ENCODE assay signal across 8 cellular contexts in genomic region chr9:34591091-34591910, GRCh38. TPM values are rescaled to one million over a fixed set of nuclear protein-coding genes. Genes with fewer than 3 reads are reported as not detected.
DNase-seq lines count a peak whose midpoint lies in the region; ATAC-seq, FAIRE-seq and TF ChIP-seq lines count a peak whose summit lies in the region.

No MANE protein-coding gene starts in this region.

- peak; percentile 97 for TF ChIP-seq CTCF in kidney (IDR thresholded peaks at IDR 0.05; ENCODE audit: borderline replicate concordance, extremely low read depth, insufficient read depth)

- H3K4me1 ChIP-seq in kidney (ENCODE audit: control insufficient read depth in 1 of 2, insufficient read depth in 1 of 2, low read depth in 1 of 2, low read length in 2 of 2): peaks cover 0 to 4% of the 10 kb centered on the region in 2 donors

- no peak overlapping the region for H3K9ac ChIP-seq in kidney (ENCODE audit: low read length in 2 of 2)

- H3K9me3 ChIP-seq in kidney (ENCODE audit: control insufficient read depth in 1 of 2, low read length in 2 of 2): no peaks in the 10 kb centered on the region

- ATAC-seq in GM21619 (IDR thresholded peaks at IDR 0.05; ENCODE audit: unreplicated experiment) (peak; percentile 73), HG03139 (IDR thresholded peaks at IDR 0.05; ENCODE audit: unreplicated experiment) (no peak)

- intact Hi-C loops in kidney (cut with DNase I): loop anchor here (5.0 to 10.0 kb wide), 2 partner anchors 44 to 176 kb away; no protein-coding TSS in a partner anchor

- H3K27ac ChIP-seq in kidney (ENCODE audit: low read depth in 2 of 2, low read length in 2 of 2): no peak overlapping the region

- no peak for FAIRE-seq in kidney (lab: Jason Lieb, UNC)

- H3K4me3 ChIP-seq in kidney (ENCODE audit: low read length in 2 of 2): peak overlapping the region in 1 of 2 donors; percentile 39

- H3K36me3 ChIP-seq in kidney (ENCODE audit: control insufficient read depth in 1 of 2, insufficient read depth in 2 of 2, low read length in 2 of 2): no peaks in the 10 kb centered on the region

- DNase-seq in CD1c-positive myeloid dendritic cell (ENCODE audit: extremely low spot score) (peak; percentile 80), NCI-H1694 (lab: John Stamatoyannopoulos, UW) (peak; percentile 19), kidney (peak; percentile 94)
- peak; percentile 89 for DNase-seq in activated CD4-positive, CD25-positive, alpha-beta regulatory T cell treated with anti-CD3 and anti-CD28 coated beads, Interleukin-2, amount 50 U/mL, for 72 hours
- peak; percentile 59 for DNase-seq in central memory CD4-positive, alpha-beta T cell
- DNase-seq in stimulated activated CD4-positive, alpha-beta T cell treated with anti-CD3 and anti-CD28 coated beads, Interleukin-12 subunit alpha, Interleukin-12 subunit beta, amount 100 ng/mL, for 48 hours (ENCODE audit: low read depth in 2 of 3, low spot score in 1 of 3): peak; percentile 48 to 86 (median 75)

RNA-seq across cellular contexts. Expression of gene CNTFR, which starts 1.8 kb away (rescaled TPM):
- total RNA-seq in kidney: 3.7 TPM
- 1.7 TPM for polyA plus RNA-seq in kidney (ENCODE audit: insufficient read depth, low read depth, low replicate concordance)

RNA-seq across cellular contexts. Expression of gene RPP25L, which starts 20.6 kb away (rescaled TPM):
- 21.9 TPM for total RNA-seq in kidney
- 73.8 TPM for polyA plus RNA-seq in kidney (ENCODE audit: insufficient read depth, low read depth, low replicate concordance)

RNA-seq across cellular contexts. Expression of gene DCTN3, which starts 29.0 kb away (rescaled TPM):
- total RNA-seq in kidney: 92.0 TPM
- 175 TPM for polyA plus RNA-seq in kidney (ENCODE audit: insufficient read depth, low read depth, low replicate concordance)

RNA-seq across cellular contexts. Expression of gene ARID3C, which starts 37.6 kb away (rescaled TPM):
- not detected for total RNA-seq in kidney
- not detected for polyA plus RNA-seq in kidney (ENCODE audit: insufficient read depth, low read depth, low replicate concordance)

RNA-seq across cellular contexts. Expression of gene SIGMAR1, which starts 46.3 kb away (rescaled TPM):
- total RNA-seq in kidney: 40.6 TPM
- 43.3 TPM for polyA plus RNA-seq in kidney (ENCODE audit: insufficient read depth, low read depth, low replicate concordance)

Comparison
In these comparisons a context has a peak if more than half of its experiments do, and no peak if none do; other contexts are left out.
1. DNase-seq: peak in every context shown above with its lines; median percentile 94 in kidney; 89 in activated CD4-positive, CD25-positive, alpha-beta regulatory T cell treated with anti-CD3 and anti-CD28 coated beads, Interleukin-2, amount 50 U/mL, for 72 hours; 80 in CD1c-positive myeloid dendritic cell; 75 in stimulated activated CD4-positive, alpha-beta T cell treated with anti-CD3 and anti-CD28 coated beads, Interleukin-12 subunit alpha, Interleukin-12 subunit beta, amount 100 ng/mL, for 48 hours; 59 in central memory CD4-positive, alpha-beta T cell; 19 in NCI-H1694.